ENCODE assay signal across 14 cellular contexts in the genomic region with DNA sequence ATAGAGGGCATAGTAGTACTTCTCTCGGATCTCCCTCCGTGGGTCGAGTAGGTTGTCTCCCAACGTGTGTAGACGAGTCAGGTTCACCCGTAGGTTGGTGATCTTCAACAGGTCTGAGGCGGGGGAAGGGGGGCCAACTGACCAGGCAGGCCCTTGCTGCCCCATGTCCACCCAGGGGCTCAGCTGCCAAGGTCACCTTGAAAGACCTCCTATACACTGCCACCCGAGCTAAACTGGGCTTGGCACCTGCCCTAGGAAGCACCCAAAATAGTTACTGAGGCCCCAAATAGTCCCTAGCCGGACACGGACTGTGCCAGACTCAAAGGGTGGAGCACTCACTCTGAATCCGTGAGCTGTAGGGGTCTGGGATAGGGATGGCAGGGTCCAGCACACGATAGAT. TPM values are rescaled to one million over a fixed set of nuclear protein-coding genes. Genes with fewer than 3 reads are reported as not detected.
A peak's percentile ranks its signal among the peaks of the same experiment; 100 is the strongest.
DNase-seq lines count a peak whose midpoint lies in the region; ATAC-seq, FAIRE-seq and TF ChIP-seq lines count a peak whose summit lies in the region.
"Had no signal": no experiment of that assay in that cellular context is flagged by ENCODE, and none has a peak within 500 bp of the region (broad histone marks: within the 10 kb centered on the region; RNA-seq: fewer than 3 reads in every experiment).

No MANE protein-coding gene starts in this region.

- H3K36me3 ChIP-seq in GM23248 (ENCODE audit: low read depth) (peaks cover 5% of the 10 kb centered on the region; the same call in 1 of the 2 replicates), breast epithelium (no peaks in the 10 kb centered on the region), lower lobe of right lung (peaks cover 49% of the 10 kb centered on the region), skeletal muscle satellite cell (ENCODE audit: insufficient read depth, low read length) (peaks cover 55% of the 10 kb centered on the region), mucosa of descending colon (ENCODE audit: low read depth) (no peaks in the 10 kb centered on the region)

- no peak for DNase-seq in GM23248
- no peak for DNase-seq in breast epithelium (ENCODE audit: low spot score in 2 of 2)
- DNase-seq in lower lobe of right lung = no peak
- no peak for DNase-seq in mucosa of descending colon
- no peak for DNase-seq in GM12891 (ENCODE audit: insufficient read length, low spot score)
- no peak for DNase-seq in kidney glomerular epithelial cell (lab: John Stamatoyannopoulos, UW)
- DNase-seq: activated naive CD8-positive, alpha-beta T cell treated with anti-CD3 and anti-CD28 coated beads, Interleukin-2, amount 10 ng/mL, durations not matched to agents 7 days and 5 days; effector memory CD4-positive, alpha-beta T cell; natural killer cell; NCI-H187 treated with DMSO at 0.1 percent for 48 hours; NCI-H510A; stimulated activated naive CD8-positive, alpha-beta T cell treated with anti-CD3 and anti-CD28 coated beads, Interleukin-15, amount 100 ng/mL, for 72 hours had no signal

- in situ Hi-C loops in GM23248 (cut with MboI) = no loop called here

- no peaks in the 10 kb centered on the region for H3K9me2 ChIP-seq in GM23248 (ENCODE audit: insufficient read depth)

- no peak overlapping the region for H2AFZ ChIP-seq in GM23248

- peaks cover 67% of the 10 kb centered on the region for H3K79me2 ChIP-seq in GM23248 (ENCODE audit: insufficient read depth)

- ATAC-seq in lower lobe of right lung (no peak), mucosa of descending colon (no peak)
- ATAC-seq: natural killer cell; stimulated activated naive CD8-positive, alpha-beta T cell treated with anti-CD3 and anti-CD28 coated beads, Interleukin-15, amount 100 ng/mL, for 72 hours had no signal

- H3K9ac ChIP-seq in GM23248 (peak overlapping the region; percentile 86; the same call in 1 of the 2 replicates), skeletal muscle satellite cell (ENCODE audit: low read depth, low read length) (peak overlapping the region; percentile 86)

- no peaks in the 10 kb centered on the region for H3F3A ChIP-seq in GM23248 (ENCODE audit: insufficient read depth)

- H3K4me3 ChIP-seq in GM23248 (no peak overlapping the region), breast epithelium (peak overlapping the region in 2 of 3 donors; percentile 73 to 89), lower lobe of right lung (no peak overlapping the region), skeletal muscle satellite cell (ENCODE audit: low read length) (peak overlapping the region; percentile 83), mucosa of descending colon (no peak overlapping the region)

- H3K9me3 ChIP-seq in GM23248 (ENCODE audit: low read depth) = no peaks in the 10 kb centered on the region
- no peaks in the 10 kb centered on the region for H3K9me3 ChIP-seq in breast epithelium
- H3K9me3 ChIP-seq in lower lobe of right lung = no peaks in the 10 kb centered on the region
- no peaks in the 10 kb centered on the region for H3K9me3 ChIP-seq in skeletal muscle satellite cell (replicated peaks; ENCODE audit: low read length)
- no peaks in the 10 kb centered on the region for H3K9me3 ChIP-seq in mucosa of descending colon

- TF ChIP-seq POLR2A in breast epithelium (IDR thresholded peaks at IDR 0.05) (no peak), GM12891 (IDR thresholded peaks at IDR 0.05; ENCODE audit: low read depth, low read length) (no peak)

- TF ChIP-seq CTCF in breast epithelium (IDR thresholded peaks at IDR 0.05) (no peak), lower lobe of right lung (IDR thresholded peaks at IDR 0.05) (no peak), mucosa of descending colon (IDR thresholded peaks at IDR 0.05) (no peak)

- H3K27me3 ChIP-seq in GM23248 (replicated peaks; ENCODE audit: insufficient read depth) = no peaks in the 10 kb centered on the region
- no peaks in the 10 kb centered on the region for H3K27me3 ChIP-seq in breast epithelium
- H3K27me3 ChIP-seq in lower lobe of right lung (ENCODE audit: low read depth) = no peaks in the 10 kb centered on the region
- H3K27me3 ChIP-seq in skeletal muscle satellite cell (ENCODE audit: control insufficient read depth, insufficient read depth, low read length) = no peaks in the 10 kb centered on the region
- H3K27me3 ChIP-seq: cardiac muscle cell had no signal

- H3K27ac ChIP-seq in GM23248 (no peak overlapping the region), breast epithelium (peak overlapping the region in 1 of 2 donors; percentile 95), lower lobe of right lung (peak overlapping the region; percentile 90)

- H3K4me2 ChIP-seq in GM23248 (ENCODE audit: unreplicated experiment) (no peak overlapping the region), skeletal muscle satellite cell (ENCODE audit: low read length) (peak overlapping the region; percentile 95)

- 60% methylated on average over 12 of the region's 12 CpGs for WGBS in GM23248 (ENCODE audit: low coverage in 1 of 2, low lambda C conversion rate in 2 of 2, missing lambda C conversion rate in 2 of 2), 2 experiments

- intact Hi-C loops in breast epithelium (cut with DNase I; ENCODE audit: low total_unique reads) (no loop called here), lower lobe of right lung (cut with DNase I) (no loop called here), mucosa of descending colon (cut with DNase I, micrococcal nuclease) (no loop called here)

- H4K20me1 ChIP-seq in GM23248 (ENCODE audit: insufficient read depth) = no peaks in the 10 kb centered on the region

- FAIRE-seq in GM12891 (lab: Jason Lieb, UNC) = no peak

- peaks cover 13% of the 10 kb centered on the region; the same call in 1 of the 2 replicates for H3K4me1 ChIP-seq in GM23248 (ENCODE audit: insufficient read depth)
- H3K4me1 ChIP-seq in breast epithelium = peaks cover 5 to 10% of the 10 kb centered on the region in 2 donors
- H3K4me1 ChIP-seq in lower lobe of right lung = peaks cover 32% of the 10 kb centered on the region
- peaks cover 21% of the 10 kb centered on the region for H3K4me1 ChIP-seq in skeletal muscle satellite cell (ENCODE audit: control insufficient read depth, insufficient read depth, low read length)
- H3K4me1 ChIP-seq in mucosa of descending colon (ENCODE audit: low read depth) = peaks cover 10% of the 10 kb centered on the region

TF ChIP-seq in GM12891, 5 proteins besides CTCF, POLR2A, EP300 and RAD21:
- TF ChIP-seq SPI1 (IDR thresholded peaks at IDR 0.05; ENCODE audit: low read depth, low read length) (no peak), POU2F2 (IDR thresholded peaks at IDR 0.05; ENCODE audit: low read depth, low read length) (no peak), TAF1 (IDR thresholded peaks at IDR 0.05; ENCODE audit: low read depth, low read length) (no peak), PAX5 (IDR thresholded peaks at IDR 0.05; ENCODE audit: insufficient read depth, low read length, severe bottlenecking) (no peak), POLR2AphosphoS5 (IDR thresholded peaks at IDR 0.05; ENCODE audit: low read depth, low read length) (no peak)

RNA-seq across cellular contexts. Expression of gene LAMB2, which starts 1.8 kb away (rescaled TPM):
- total RNA-seq in GM23248 (2014; rRNA removed; shearing (Covaris generic)) = 894 and 1,064 TPM in 2 replicates
- 539 and 542 TPM in 2 replicates for polyA plus RNA-seq in GM23248 (2016; fragmentation: Nextera tagmentation; extraction: Ambion mirVana)
- total RNA-seq in breast epithelium (100 to 1,000 TPM; 411 to 700 (median 540) TPM), lower lobe of right lung (410 TPM), mucosa of descending colon (100 to 1,000 TPM in 1 of 3 donors, 10 to 100 TPM in 2; 52.1 to 354 (median 82.0) TPM)
- total RNA-seq in skeletal muscle satellite cell (2012; rRNA removed) = 126 and 130 TPM in 2 replicates
- 1.5 TPM for polyA plus RNA-seq in GM12891 (2012; ENCODE audit: low read depth, missing spikeins)

RNA-seq across cellular contexts. Expression of gene USP19, which starts 10.4 kb away (rescaled TPM):
- 31.6 and 46.4 TPM in 2 replicates for total RNA-seq in GM23248 (2014; rRNA removed; shearing (Covaris generic))
- polyA plus RNA-seq in GM23248 (2016; fragmentation: Nextera tagmentation; extraction: Ambion mirVana) = 16.3 and 17.0 TPM in 2 replicates
- total RNA-seq in breast epithelium = 10 to 100 TPM; 49.2 to 57.2 (median 56.2) TPM
- 60.4 TPM for total RNA-seq in lower lobe of right lung
- 29.7 and 30.9 TPM in 2 replicates for total RNA-seq in skeletal muscle satellite cell (2012; rRNA removed)
- total RNA-seq in mucosa of descending colon = 10 to 100 TPM; 65.7 to 84.7 (median 82.6) TPM
- polyA plus RNA-seq in GM12891 (2012; ENCODE audit: low read depth, missing spikeins) = 26.9 TPM

RNA-seq across cellular contexts. Expression of gene QARS1, which starts 26.5 kb away (rescaled TPM):
- total RNA-seq in GM23248 (2014; rRNA removed; shearing (Covaris generic)) = 201 and 240 TPM in 2 replicates
- 87.0 and 94.8 TPM in 2 replicates for polyA plus RNA-seq in GM23248 (2016; fragmentation: Nextera tagmentation; extraction: Ambion mirVana)
- total RNA-seq in breast epithelium (100 to 1,000 TPM; 233 to 268 (median 252) TPM), lower lobe of right lung (198 TPM), mucosa of descending colon (100 to 1,000 TPM; 235 to 415 (median 373) TPM)
- total RNA-seq in skeletal muscle satellite cell (2012; rRNA removed) = 241 and 389 TPM in 2 replicates
- polyA plus RNA-seq in GM12891 (2012; ENCODE audit: low read depth, missing spikeins) = 328 TPM

RNA-seq across cellular contexts. Expression of gene CCDC71, which starts 35.1 kb away (rescaled TPM):
- total RNA-seq in GM23248 (2014; rRNA removed; shearing (Covaris generic)) = 35.4 and 39.7 TPM in 2 replicates
- 1.5 and 1.7 TPM in 2 replicates for polyA plus RNA-seq in GM23248 (2016; fragmentation: Nextera tagmentation; extraction: Ambion mirVana)
- total RNA-seq in breast epithelium (10 to 100 TPM; 29.0 to 39.7 (median 31.8) TPM), lower lobe of right lung (23.4 TPM), mucosa of descending colon (10 to 100 TPM; 15.2 to 20.7 (median 19.9) TPM)
- total RNA-seq in skeletal muscle satellite cell (2012; rRNA removed) = 21.3 and 23.8 TPM in 2 replicates
- polyA plus RNA-seq in GM12891 (2012; ENCODE audit: low read depth, missing spikeins) = 13.6 TPM

RNA-seq across cellular contexts. Expression of gene QRICH1, which starts 37.2 kb away (rescaled TPM):
- total RNA-seq in GM23248 (2014; rRNA removed; shearing (Covaris generic)) = 75.6 and 107 TPM in 2 replicates
- 29.0 and 29.3 TPM in 2 replicates for polyA plus RNA-seq in GM23248 (2016; fragmentation: Nextera tagmentation; extraction: Ambion mirVana)
- 100 to 1,000 TPM in 1 of 3 donors, 10 to 100 TPM in 2; 73.1 to 115 (median 99.3) TPM for total RNA-seq in breast epithelium
- total RNA-seq in lower lobe of right lung = 85.4 TPM
- 120 TPM in 2 replicates for total RNA-seq in skeletal muscle satellite cell (2012; rRNA removed)
- 100 to 1,000 TPM in 1 of 3 donors, 10 to 100 TPM in 2; 73.0 to 104 (median 86.1) TPM for total RNA-seq in mucosa of descending colon
- polyA plus RNA-seq in GM12891 (2012; ENCODE audit: low read depth, missing spikeins) = 36.7 TPM

Comparison
In these comparisons a context has a peak if more than half of its experiments do, and no peak if none do; other contexts are left out.
1. H3K4me3 ChIP-seq: peak in breast epithelium (2 of 3) and skeletal muscle satellite cell (single experiment); none in GM23248 (single experiment), lower lobe of right lung (single experiment) and mucosa of descending colon (single experiment).